ENCODE assay signal across 11 cellular contexts in genomic region chr6:158219229-158219628, GRCh38. TPM values are rescaled to one million over a fixed set of nuclear protein-coding genes. Genes with fewer than 3 reads are reported as not detected.
DNase-seq lines count a peak whose midpoint lies in the region; ATAC-seq, FAIRE-seq and TF ChIP-seq lines count a peak whose summit lies in the region.
"Had no signal": no experiment of that assay in that cellular context is flagged by ENCODE, and none has a peak within 500 bp of the region (broad histone marks: within the 10 kb centered on the region; RNA-seq: fewer than 3 reads in every experiment).

No MANE protein-coding gene starts in this region.

- peak; percentile 71 for DNase-seq in A172 (ENCODE audit: low spot score)
- DNase-seq in H54 (ENCODE audit: insufficient read length, low spot score): peak; percentile 39
- DNase-seq in SKM-1 (lab: John Stamatoyannopoulos, UW; ENCODE audit: unreplicated experiment): peak; percentile 56
- DNase-seq in glomerular visceral epithelial cell (ENCODE audit: extremely low spot score): peak; percentile 44
- DNase-seq in activated T-cell treated with anti-CD3 and anti-CD28 coated beads, Interleukin-2, amount 50 U/mL, for 48 hours: no peak
- DNase-seq in NCI-H187 treated with DMSO at 0.1 percent for 48 hours (lab: John Stamatoyannopoulos, UW): no peak
- DNase-seq in GM10248 (ENCODE audit: extremely low spot score): no peak
- DNase-seq: activated CD4-positive, alpha-beta memory T cell treated with anti-CD3 and anti-CD28 coated beads for 36 hours; CD4-positive, alpha-beta T cell; SHP77 had no signal

- no peak for TF ChIP-seq CTCF in GM10248 (IDR thresholded peaks at IDR 0.05; ENCODE audit: control extremely low read depth, extremely low read depth, low read depth, missing control alignments)

- no peak for ATAC-seq in GM18519 (IDR thresholded peaks at IDR 0.05; ENCODE audit: low FRiP score, unreplicated experiment)

- FAIRE-seq in H54 (lab: Jason Lieb, UNC): peak; percentile 38

- no peak for TF ChIP-seq POLR2A in H54 (IDR thresholded peaks at IDR 0.05; ENCODE audit: low read depth, low read length)

- POLR2A ChIA-PET in GM10248 (lab: Yijun Ruan, JAX): no interaction called here

- CTCF ChIA-PET in GM10248 (lab: Yijun Ruan, JAX): interaction anchor here (0.8 to 3.1 kb wide), 8 partner anchors 9 to 754 kb away, joined by 3 to 27 read pairs (median 4); no protein-coding TSS in a partner anchor

RNA-seq across cellular contexts. Expression of gene GTF2H5, which starts 51.1 kb away (rescaled TPM):
- 8.5 and 14.9 TPM in 2 replicates for total RNA-seq in A172 (2014; rRNA removed; shearing (Covaris generic))

RNA-seq across cellular contexts. Expression of gene SERAC1, which starts 51.2 kb away (rescaled TPM):
- 10.2 and 11.0 TPM in 2 replicates for total RNA-seq in A172 (2014; rRNA removed; shearing (Covaris generic))

Comparison
In these comparisons a context has a peak if more than half of its experiments do, and no peak if none do; other contexts are left out.
1. DNase-seq: peak in A172 (single experiment), H54 (single experiment), SKM-1 (single experiment) and glomerular visceral epithelial cell (single experiment); none in activated T-cell treated with anti-CD3 and anti-CD28 coated beads, Interleukin-2, amount 50 U/mL, for 48 hours (0 of 2), NCI-H187 treated with DMSO at 0.1 percent for 48 hours (single experiment) and GM10248 (single experiment).